Comparison of ENCODE assay signal across 10 cellular contexts in genomic region chr3:63966871-63967270, GRCh38. TPM values are rescaled to one million over a fixed set of nuclear protein-coding genes. Genes with fewer than 3 reads are reported as not detected.
DNase-seq lines count a peak whose midpoint lies in the region; ATAC-seq and TF ChIP-seq lines count a peak whose summit lies in the region.
"Had no signal": no experiment of that assay in that cellular context is flagged by ENCODE, and none has a peak within 500 bp of the region (broad histone marks: within the 10 kb centered on the region; RNA-seq: fewer than 3 reads in every experiment).

No MANE protein-coding gene starts in this region.

- H3K9ac ChIP-seq in BLaER1 treated with 17β-estradiol and CSF1 and Interleukin-3, amounts not matched to agents 10 nM and 100 nM = peak overlapping the region in 9 of 11 experiments; percentile 1 to 75 (median 40); a peak in 9 of 22 replicates
- H3K9ac ChIP-seq in KMS-11 = no peak overlapping the region

- ATAC-seq in GM21619 (IDR thresholded peaks at IDR 0.05; ENCODE audit: unreplicated experiment) = no peak

- no peaks in the 10 kb centered on the region for H3K27me3 Mint-ChIP-seq in chondrocyte (ENCODE audit: low read depth)

- H3K4me3 Mint-ChIP-seq in chondrocyte (ENCODE audit: unreplicated experiment) = no peak overlapping the region

- POLR2A ChIA-PET in OCI-LY7 (lab: Charles Lee) = interaction anchor here (0.6 to 1.8 kb wide), 4 partner anchors 9 to 1422 kb away, joined by 3 to 4 read pairs (median 3); no protein-coding TSS in a partner anchor

- no peaks in the 10 kb centered on the region for H3K9me3 ChIP-seq in BLaER1 treated with 17β-estradiol and CSF1 and Interleukin-3, amounts not matched to agents 10 nM and 100 nM (replicated peaks in 1 of 11)
- no peaks in the 10 kb centered on the region for H3K9me3 ChIP-seq in muscle layer of duodenum (ENCODE audit: control insufficient read depth in 1 of 2, low read length in 2 of 2)
- H3K9me3 ChIP-seq in tibial artery = no peaks in the 10 kb centered on the region
- H3K9me3 ChIP-seq in OCI-LY7 (ENCODE audit: low read length) = no peaks in the 10 kb centered on the region

- H3K9me3 Mint-ChIP-seq in chondrocyte (ENCODE audit: low read depth) = no peaks in the 10 kb centered on the region

- H3K27ac Mint-ChIP-seq in chondrocyte (ENCODE audit: unreplicated experiment) = peak overlapping the region; percentile 74

- H4K20me1 ChIP-seq in BLaER1 treated with 17β-estradiol and CSF1 and Interleukin-3, amounts not matched to agents 10 nM and 100 nM = peaks cover 0 to 86% (median 36%) of the 10 kb centered on the region in 11 experiments; a peak in 15 of 22 replicates
- H4K20me1 ChIP-seq in KMS-11 (ENCODE audit: insufficient read depth) (no peaks in the 10 kb centered on the region), OCI-LY7 (ENCODE audit: insufficient read depth, low read length) (peaks cover 12% of the 10 kb centered on the region; the same call in 1 of the 2 replicates)

- TF ChIP-seq CTCF in KMS-11 (conservative IDR thresholded peaks at IDR 0.05; ENCODE audit: low read depth, low read length) = no peak
- TF ChIP-seq CTCF in chondrocyte (IDR thresholded peaks at IDR 0.05) = no peak
- no peak for TF ChIP-seq CTCF in tibial artery (IDR thresholded peaks at IDR 0.05)
- no peak for TF ChIP-seq CTCF in OCI-LY7 (conservative IDR thresholded peaks at IDR 0.05; ENCODE audit: low read length)

- H3K4me2 ChIP-seq in BLaER1 treated with 17β-estradiol and CSF1 and Interleukin-3, amounts not matched to agents 10 nM and 100 nM = peak overlapping the region; percentile 82 to 97 (median 92)
- H3K4me2 ChIP-seq in KMS-11 (peak overlapping the region; percentile 73), OCI-LY7 (ENCODE audit: low read length) (no peak overlapping the region)

- H3K79me2 ChIP-seq in KMS-11 (ENCODE audit: insufficient read depth, low read depth) (peaks cover 39% of the 10 kb centered on the region), OCI-LY7 (ENCODE audit: insufficient read depth, low read depth, low read length) (peaks cover 5% of the 10 kb centered on the region)

- H2AFZ ChIP-seq in KMS-11 (ENCODE audit: low read depth) (no peak overlapping the region), OCI-LY7 (ENCODE audit: low read length) (no peak overlapping the region)

- peak overlapping the region in 10 of 11 experiments; percentile 11 to 82 (median 76); a peak in 19 of 22 replicates for H3K27ac ChIP-seq in BLaER1 treated with 17β-estradiol and CSF1 and Interleukin-3, amounts not matched to agents 10 nM and 100 nM
- H3K27ac ChIP-seq in KMS-11 = peak overlapping the region; percentile 81; the same call in 1 of the 2 replicates
- peak overlapping the region; percentile 58 for H3K27ac ChIP-seq in muscle layer of duodenum (ENCODE audit: low read length)
- H3K27ac ChIP-seq in tibial artery = peak overlapping the region in 1 of 2 donors; percentile 54
- no peak overlapping the region for H3K27ac ChIP-seq in OCI-LY7 (ENCODE audit: low read depth, low read length, poor library complexity, severe bottlenecking)

- H3K4me1 Mint-ChIP-seq in chondrocyte (ENCODE audit: low read depth) = peaks cover 70% of the 10 kb centered on the region

- CTCF ChIA-PET in OCI-LY7 (lab: Charles Lee; ENCODE audit: unreplicated experiment) = no interaction called here

- H3K36me3 ChIP-seq in BLaER1 treated with 17β-estradiol and CSF1 and Interleukin-3, amounts not matched to agents 10 nM and 100 nM = peaks cover 6 to 33% (median 18%) of the 10 kb centered on the region in 11 experiments; a peak in 16 of 22 replicates
- H3K36me3 ChIP-seq in KMS-11 (ENCODE audit: insufficient read depth) (no peaks in the 10 kb centered on the region), muscle layer of duodenum (ENCODE audit: control insufficient read depth in 1 of 2, insufficient read depth in 2 of 2, low read length in 2 of 2) (no peaks in the 10 kb centered on the region), tibial artery (no peaks in the 10 kb centered on the region), OCI-LY7 (ENCODE audit: insufficient read depth, low read length) (peaks cover 16% of the 10 kb centered on the region; the same call in 1 of the 2 replicates)

- no peaks in the 10 kb centered on the region for H3K36me3 Mint-ChIP-seq in chondrocyte (ENCODE audit: low read depth)

- H3K27me3 ChIP-seq in BLaER1 treated with 17β-estradiol and CSF1 and Interleukin-3, amounts not matched to agents 10 nM and 100 nM = no peaks in the 10 kb centered on the region
- H3K27me3 ChIP-seq in KMS-11 (ENCODE audit: insufficient read depth, low read depth) (no peaks in the 10 kb centered on the region), muscle layer of duodenum (ENCODE audit: low read depth, low read length) (no peaks in the 10 kb centered on the region), tibial artery (no peaks in the 10 kb centered on the region)

- no peaks in the 10 kb centered on the region for H3K9me2 ChIP-seq in OCI-LY7 (ENCODE audit: insufficient read depth, low read length)

- H3K4me1 ChIP-seq in BLaER1 treated with 17β-estradiol and CSF1 and Interleukin-3, amounts not matched to agents 10 nM and 100 nM = peaks cover 61 to 77% (median 72%) of the 10 kb centered on the region in 10 experiments
- peaks cover 54% of the 10 kb centered on the region for H3K4me1 ChIP-seq in KMS-11 (ENCODE audit: low read depth, poor library complexity, severe bottlenecking)
- peaks cover 26 to 62% of the 10 kb centered on the region in 2 donors for H3K4me1 ChIP-seq in muscle layer of duodenum (ENCODE audit: control insufficient read depth in 1 of 2, insufficient read depth in 2 of 2, low read length in 2 of 2)
- peaks cover 0 to 67% (median 53%) of the 10 kb centered on the region in 4 donors for H3K4me1 ChIP-seq in tibial artery
- peaks cover 6% of the 10 kb centered on the region for H3K4me1 ChIP-seq in OCI-LY7 (ENCODE audit: insufficient read depth, low read length, poor library complexity, severe bottlenecking)

- H3K4me3 ChIP-seq in BLaER1 treated with 17β-estradiol and CSF1 and Interleukin-3, amounts not matched to agents 10 nM and 100 nM = peak overlapping the region in 3 of 10 experiments; percentile 34 to 63 (median 44); a peak in 3 of 20 replicates
- H3K4me3 ChIP-seq in KMS-11 (IDR thresholded peaks at IDR 0.05; ENCODE audit: insufficient read depth, low read depth, low read length) (no peak overlapping the region), muscle layer of duodenum (ENCODE audit: low read depth in 1 of 2, low read length in 2 of 2) (no peak overlapping the region), tibial artery (no peak overlapping the region), OCI-LY7 (ENCODE audit: low read depth, low read length, poor library complexity, severe bottlenecking) (no peak overlapping the region)

- BruUV-seq in OCI-LY7 (replicated peaks; lab: Mats Ljungman, UMichigan) = no TSS peak

- intact Hi-C loops in tibial artery (cut with DNase I; ENCODE audit: low total_unique reads) = no loop called here
- intact Hi-C loops in OCI-LY7 (cut with micrococcal nuclease; ENCODE audit: unreplicated experiment) = no loop called here

- DNase-seq in chondrocyte (ENCODE audit: low spot score) (no peak), tibial artery (no peak), islet precursor cell (no peak), OCI-LY7 (ENCODE audit: low spot score) (no peak)

RNA-seq across cellular contexts. Expression of gene SCAANT1, which starts 54.7 kb away (rescaled TPM):
- total RNA-seq in chondrocyte (not detected in 3 replicates), OCI-LY7 (2022) (not detected in 2 replicates)
- not detected in 2 replicates for total RNA-seq in OCI-LY7 (2014; rRNA removed; shearing (Covaris generic))
- total RNA-seq: LHCN-M2, subcutaneous adipose tissue had no signal

RNA-seq across cellular contexts. Expression of gene PSMD6, which starts 56.4 kb away (rescaled TPM):
- 64.2 to 86.4 TPM (median 65.0 TPM) in 3 replicates for total RNA-seq in chondrocyte
- 65.2 and 74.1 TPM in 2 replicates for total RNA-seq in OCI-LY7 (2014; rRNA removed; shearing (Covaris generic))
- total RNA-seq in OCI-LY7 (2022) = 93.6 and 106 TPM in 2 replicates
